In genomic region chr18:48390641-48391040, GRCh38 we compare ENCODE assay signal across 30 cellular contexts. TPM values are rescaled to one million over a fixed set of nuclear protein-coding genes. Genes with fewer than 3 reads are reported as not detected.
"Had no signal": no experiment of that assay in that cellular context is flagged by ENCODE, and none has a peak within 500 bp of the region (broad histone marks: within the 10 kb centered on the region; RNA-seq: fewer than 3 reads in every experiment).

No MANE protein-coding gene starts in this region.

- H3K9me3 ChIP-seq: ascending aorta, esophagus muscularis mucosa, gastrocnemius medialis had no signal

- ATAC-seq: activated CD4-positive, alpha-beta T cell treated with anti-CD3 and anti-CD28 coated beads for 36 hours; activated CD8-positive, alpha-beta memory T cell treated with anti-CD3 and anti-CD28 coated beads, Interleukin-2, amount 10 ng/mL, durations not matched to agents 7 days and 5 days; activated CD8-positive, alpha-beta T cell treated with anti-CD3 and anti-CD28 coated beads, Interleukin-2, amount 10 ng/mL, durations not matched to agents 7 days and 5 days; activated naive CD4-positive, alpha-beta T cell treated with anti-CD3 and anti-CD28 coated beads, Interleukin-2, amount 50 U/mL, for 72 hours; activated T-cell treated with anti-CD3 and anti-CD28 coated beads, Interleukin-2, amount 50 U/mL, for 72 hours; effector memory CD8-positive, alpha-beta T cell; foreskin keratinocyte; gastrocnemius medialis had no signal

- H3K36me3 Mint-ChIP-seq: activated CD4-positive, alpha-beta memory T cell treated with anti-CD3 and anti-CD28 coated beads for 36 hours; activated CD8-positive, alpha-beta memory T cell treated with anti-CD3 and anti-CD28 coated beads, Interleukin-2, amount 10 ng/mL, durations not matched to agents 7 days and 5 days; activated naive CD4-positive, alpha-beta T cell treated with anti-CD3 and anti-CD28 coated beads, Interleukin-2, amount 10 ng/mL, durations not matched to agents 7 days and 5 days; activated naive CD4-positive, alpha-beta T cell treated with anti-CD3 and anti-CD28 coated beads, Interleukin-2, amount 50 U/mL, for 72 hours; activated naive CD8-positive, alpha-beta T cell treated with anti-CD3 and anti-CD28 coated beads, Interleukin-2, amount 10 ng/mL, durations not matched to agents 7 days and 5 days had no signal

- H3K36me3 ChIP-seq: ascending aorta, brain microvascular endothelial cell, esophagus muscularis mucosa, gastrocnemius medialis had no signal

- H3K4me3 Mint-ChIP-seq: activated CD4-positive, alpha-beta memory T cell treated with anti-CD3 and anti-CD28 coated beads for 36 hours; activated CD4-positive, alpha-beta T cell treated with anti-CD3 and anti-CD28 coated beads for 36 hours; activated CD4-positive, alpha-beta T cell treated with anti-CD3 and anti-CD28 coated beads, Interleukin-2, amount 10 ng/mL, durations not matched to agents 24 days and 14 days; activated CD8-positive, alpha-beta memory T cell treated with anti-CD3 and anti-CD28 coated beads, Interleukin-2, amount 10 ng/mL, durations not matched to agents 7 days and 5 days; activated CD8-positive, alpha-beta T cell treated with anti-CD3 and anti-CD28 coated beads, Interleukin-2, amount 10 ng/mL, durations not matched to agents 7 days and 5 days; activated naive CD4-positive, alpha-beta T cell treated with anti-CD3 and anti-CD28 coated beads, Interleukin-2, amount 10 ng/mL, durations not matched to agents 7 days and 5 days; activated naive CD8-positive, alpha-beta T cell treated with anti-CD3 and anti-CD28 coated beads, Interleukin-2, amount 10 ng/mL, durations not matched to agents 7 days and 5 days; activated T-cell treated with anti-CD3 and anti-CD28 coated beads, Interleukin-2, amount 50 U/mL, for 24 hours; activated T-cell treated with anti-CD3 and anti-CD28 coated beads, Interleukin-2, amount 50 U/mL, for 72 hours; central memory CD8-positive, alpha-beta T cell; dendritic cell treated with granulocyte-macrophage colony-stimulating factor and Interleukin-4, amounts not matched to agents 40 ng/mL and 50 ng/mL, for 4 days; effector memory CD8-positive, alpha-beta T cell had no signal

- DNase-seq: activated CD4-positive, alpha-beta memory T cell treated with anti-CD3 and anti-CD28 coated beads for 36 hours; activated CD4-positive, alpha-beta T cell treated with anti-CD3 and anti-CD28 coated beads for 36 hours; activated CD4-positive, alpha-beta T cell treated with anti-CD3 and anti-CD28 coated beads, Interleukin-2, amount 10 ng/mL, durations not matched to agents 24 days and 14 days; activated CD4-positive, CD25-positive, alpha-beta regulatory T cell; activated CD4-positive, CD25-positive, alpha-beta regulatory T cell treated with anti-CD3 and anti-CD28 coated beads, Interleukin-2, amount 50 U/mL, for 72 hours; activated CD8-positive, alpha-beta memory T cell treated with anti-CD3 and anti-CD28 coated beads, Interleukin-2, amount 10 ng/mL, durations not matched to agents 7 days and 5 days; activated CD8-positive, alpha-beta memory T cell treated with anti-CD3 and anti-CD28 coated beads, Interleukin-2, amount 50 U/mL, for 4 hours; activated CD8-positive, alpha-beta T cell treated with anti-CD3 and anti-CD28 coated beads, Interleukin-2, amount 10 ng/mL, durations not matched to agents 7 days and 5 days; activated gamma-delta T cell; activated naive CD4-positive, alpha-beta T cell; activated naive CD4-positive, alpha-beta T cell treated with anti-CD3 and anti-CD28 coated beads, Interleukin-2, amount 10 ng/mL, durations not matched to agents 7 days and 5 days; activated naive CD8-positive, alpha-beta T cell treated with anti-CD3 and anti-CD28 coated beads, Interleukin-2, amount 10 ng/mL, durations not matched to agents 7 days and 5 days; activated T-cell treated with anti-CD3 and anti-CD28 coated beads, Interleukin-2, amount 50 U/mL, for 24 hours; activated T-cell treated with anti-CD3 and anti-CD28 coated beads, Interleukin-2, amount 50 U/mL, for 72 hours; brain microvascular endothelial cell; dorsolateral prefrontal cortex; effector CD4-positive, alpha-beta T cell; effector memory CD8-positive, alpha-beta T cell; erythroblast; foreskin keratinocyte; gastrocnemius medialis; glutamatergic neuron; T-helper 2 cell had no signal

- H3K27ac ChIP-seq: ascending aorta, brain microvascular endothelial cell, coronary artery, dorsolateral prefrontal cortex, esophagus muscularis mucosa, foreskin keratinocyte, gastrocnemius medialis had no signal

- H3K27me3 ChIP-seq: ascending aorta, gastrocnemius medialis had no signal

- H3K9me3 Mint-ChIP-seq: activated CD4-positive, alpha-beta memory T cell treated with anti-CD3 and anti-CD28 coated beads for 36 hours; activated CD4-positive, alpha-beta T cell treated with anti-CD3 and anti-CD28 coated beads, Interleukin-2, amount 10 ng/mL, durations not matched to agents 24 days and 14 days; activated naive CD4-positive, alpha-beta T cell treated with anti-CD3 and anti-CD28 coated beads, Interleukin-2, amount 10 ng/mL, durations not matched to agents 7 days and 5 days; activated naive CD4-positive, alpha-beta T cell treated with anti-CD3 and anti-CD28 coated beads, Interleukin-2, amount 50 U/mL, for 72 hours; activated naive CD8-positive, alpha-beta T cell treated with anti-CD3 and anti-CD28 coated beads, Interleukin-2, amount 10 ng/mL, durations not matched to agents 7 days and 5 days; activated T-cell treated with anti-CD3 and anti-CD28 coated beads, Interleukin-2, amount 50 U/mL, for 24 hours; activated T-cell treated with anti-CD3 and anti-CD28 coated beads, Interleukin-2, amount 50 U/mL, for 72 hours; central memory CD8-positive, alpha-beta T cell; dendritic cell treated with granulocyte-macrophage colony-stimulating factor and Interleukin-4, amounts not matched to agents 40 ng/mL and 50 ng/mL, for 4 days; effector memory CD8-positive, alpha-beta T cell had no signal

- FAIRE-seq: bronchial epithelial cell had no signal

- H3K4me1 Mint-ChIP-seq: activated CD4-positive, alpha-beta T cell treated with anti-CD3 and anti-CD28 coated beads for 36 hours; activated CD4-positive, alpha-beta T cell treated with anti-CD3 and anti-CD28 coated beads, Interleukin-2, amount 10 ng/mL, durations not matched to agents 24 days and 14 days; activated CD8-positive, alpha-beta memory T cell treated with anti-CD3 and anti-CD28 coated beads, Interleukin-2, amount 10 ng/mL, durations not matched to agents 7 days and 5 days; central memory CD8-positive, alpha-beta T cell had no signal

- H3K27ac Mint-ChIP-seq: activated CD4-positive, alpha-beta memory T cell treated with anti-CD3 and anti-CD28 coated beads for 36 hours; activated CD4-positive, alpha-beta T cell treated with anti-CD3 and anti-CD28 coated beads for 36 hours; activated CD4-positive, alpha-beta T cell treated with anti-CD3 and anti-CD28 coated beads, Interleukin-2, amount 10 ng/mL, durations not matched to agents 24 days and 14 days; activated CD8-positive, alpha-beta memory T cell treated with anti-CD3 and anti-CD28 coated beads, Interleukin-2, amount 10 ng/mL, durations not matched to agents 7 days and 5 days; activated CD8-positive, alpha-beta T cell treated with anti-CD3 and anti-CD28 coated beads, Interleukin-2, amount 10 ng/mL, durations not matched to agents 7 days and 5 days; activated naive CD4-positive, alpha-beta T cell treated with anti-CD3 and anti-CD28 coated beads, Interleukin-2, amount 10 ng/mL, durations not matched to agents 7 days and 5 days; activated naive CD4-positive, alpha-beta T cell treated with anti-CD3 and anti-CD28 coated beads, Interleukin-2, amount 50 U/mL, for 72 hours; activated naive CD8-positive, alpha-beta T cell treated with anti-CD3 and anti-CD28 coated beads, Interleukin-2, amount 10 ng/mL, durations not matched to agents 7 days and 5 days; activated T-cell treated with anti-CD3 and anti-CD28 coated beads, Interleukin-2, amount 50 U/mL, for 24 hours; activated T-cell treated with anti-CD3 and anti-CD28 coated beads, Interleukin-2, amount 50 U/mL, for 72 hours; dendritic cell treated with granulocyte-macrophage colony-stimulating factor and Interleukin-4, amounts not matched to agents 40 ng/mL and 50 ng/mL, for 4 days; effector memory CD8-positive, alpha-beta T cell had no signal

- H3K4me3 ChIP-seq: ascending aorta, coronary artery, dorsolateral prefrontal cortex, esophagus muscularis mucosa, gastrocnemius medialis had no signal

- H3K4me1 ChIP-seq: gastrocnemius medialis had no signal

RNA-seq across cellular contexts. Expression of gene ZBTB7C, which starts 18.5 kb away (rescaled TPM):
- total RNA-seq: activated CD4-positive, alpha-beta T cell treated with anti-CD3 and anti-CD28 coated beads for 36 hours; activated CD8-positive, alpha-beta T cell treated with anti-CD3 and anti-CD28 coated beads, Interleukin-2, amount 10 ng/mL, durations not matched to agents 7 days and 5 days; activated naive CD4-positive, alpha-beta T cell treated with anti-CD3 and anti-CD28 coated beads, Interleukin-2, amount 50 U/mL, for 72 hours; activated naive CD8-positive, alpha-beta T cell treated with anti-CD3 and anti-CD28 coated beads, Interleukin-2, amount 10 ng/mL, durations not matched to agents 7 days and 5 days had no signal
